ENCODE assay signal across 18 cellular contexts in genomic region chr14:44829021-44829420, GRCh38.
A peak's percentile ranks its signal among the peaks of the same experiment; 100 is the strongest.
DNase-seq lines count a peak whose midpoint lies in the region; ATAC-seq and TF ChIP-seq lines count a peak whose summit lies in the region.
"Had no signal": no experiment of that assay in that cellular context is flagged by ENCODE, and none has a peak within 500 bp of the region (broad histone marks: within the 10 kb centered on the region; RNA-seq: fewer than 3 reads in every experiment).

No MANE protein-coding gene starts in this region.

- no peaks in the 10 kb centered on the region for H4K20me1 ChIP-seq in smooth muscle cell (ENCODE audit: low read depth)
- H4K20me1 ChIP-seq: BLaER1 had no signal

- no peaks in the 10 kb centered on the region for H3K9me3 ChIP-seq in smooth muscle cell (replicated peaks; ENCODE audit: low read depth)
- H3K9me3 ChIP-seq: A549, BE2C, BLaER1, Caco-2 had no signal

- TF ChIP-seq CTCF in smooth muscle cell (IDR thresholded peaks at IDR 0.05; ENCODE audit: borderline replicate concordance, insufficient read depth, poor library complexity, severe bottlenecking) (no peak), mesothelial cell of epicardium (IDR thresholded peaks at IDR 0.05; ENCODE audit: unreplicated experiment) (no peak)

- peaks cover 19% of the 10 kb centered on the region for H3K9me3 Mint-ChIP-seq in mesothelial cell of epicardium

- H3K27ac ChIP-seq in smooth muscle cell (ENCODE audit: low read depth) = no peak overlapping the region
- H3K27ac ChIP-seq: 22Rv1, A549, BLaER1 had no signal

- no peaks in the 10 kb centered on the region for H3K27me3 ChIP-seq in smooth muscle cell (ENCODE audit: low read depth)
- H3K27me3 ChIP-seq: BE2C, BLaER1 had no signal

- no peaks in the 10 kb centered on the region for H3K4me1 Mint-ChIP-seq in mesothelial cell of epicardium
- H3K4me1 Mint-ChIP-seq: CD14-positive monocyte; CD4-positive, alpha-beta memory T cell; CD4-positive, CD25-positive, alpha-beta regulatory T cell; CD8-positive, alpha-beta memory T cell had no signal

- H2AFZ ChIP-seq in smooth muscle cell (ENCODE audit: low read depth) = peak overlapping the region; percentile 16

- no peaks in the 10 kb centered on the region for H3K36me3 Mint-ChIP-seq in mesothelial cell of epicardium
- H3K36me3 Mint-ChIP-seq: CD14-positive monocyte; CD4-positive, alpha-beta memory T cell; CD4-positive, CD25-positive, alpha-beta regulatory T cell; CD8-positive, alpha-beta memory T cell had no signal

- no peaks in the 10 kb centered on the region for H3K36me3 ChIP-seq in smooth muscle cell (ENCODE audit: low read depth)
- H3K36me3 ChIP-seq: BE2C, BLaER1 had no signal

- H3K27me3 Mint-ChIP-seq in mesothelial cell of epicardium (ENCODE audit: low read depth) = no peaks in the 10 kb centered on the region

- WGBS in smooth muscle cell (ENCODE audit: low lambda C conversion rate) = 96% methylated on average over 1 of the region's 1 CpG

- no peaks in the 10 kb centered on the region for H3K79me2 ChIP-seq in smooth muscle cell (ENCODE audit: low read depth)

- H3K9ac ChIP-seq in smooth muscle cell (ENCODE audit: low read depth) = no peak overlapping the region
- H3K9ac ChIP-seq: BLaER1 had no signal

- no peak for ATAC-seq in activated CD4-positive, CD25-positive, alpha-beta regulatory T cell treated with anti-CD3 and anti-CD28 coated beads, Interleukin-2, amount 50 U/mL, for 24 hours
- ATAC-seq: A549 had no signal

- H3K4me3 ChIP-seq in smooth muscle cell = no peak overlapping the region
- H3K4me3 ChIP-seq: A549, BLaER1 had no signal

- H3K4me3 Mint-ChIP-seq in mesothelial cell of epicardium = no peak overlapping the region
- H3K4me3 Mint-ChIP-seq: CD14-positive monocyte; CD4-positive, alpha-beta memory T cell; CD4-positive, CD25-positive, alpha-beta regulatory T cell; CD8-positive, alpha-beta memory T cell had no signal

- peaks cover 4% of the 10 kb centered on the region for H3F3A ChIP-seq in smooth muscle cell (ENCODE audit: low read depth)

- H3K4me1 ChIP-seq in smooth muscle cell (ENCODE audit: low read depth) = no peaks in the 10 kb centered on the region
- H3K4me1 ChIP-seq: BE2C, BLaER1, Caco-2 had no signal

- no peak overlapping the region for H3K4me2 ChIP-seq in smooth muscle cell
- H3K4me2 ChIP-seq: A549, BLaER1 had no signal

- no peak overlapping the region for H3K27ac Mint-ChIP-seq in mesothelial cell of epicardium
- H3K27ac Mint-ChIP-seq: CD14-positive monocyte; CD4-positive, alpha-beta memory T cell; CD4-positive, CD25-positive, alpha-beta regulatory T cell; CD8-positive, alpha-beta memory T cell had no signal

- DNase-seq in COLO829 (ENCODE audit: low spot score) (peak; percentile 57), foreskin melanocyte (peak; percentile 45), smooth muscle cell (lab: John Stamatoyannopoulos, UW; ENCODE audit: unreplicated experiment) (no peak), mesothelial cell of epicardium (ENCODE audit: low spot score in 2 of 2, unreplicated experiment in 2 of 2) (no peak)
- DNase-seq: BE2C; C1 segment of cervical spinal cord; Caco-2; Calu3; CD4-positive, alpha-beta memory T cell; CD4-positive, CD25-positive, alpha-beta regulatory T cell; CD8-positive, alpha-beta memory T cell; DMS79 treated with DMSO at 0.1 percent for 48 hours; GF-D8 had no signal

Comparison
In these comparisons a context has a peak if more than half of its experiments do, and no peak if none do; other contexts are left out.
1. DNase-seq: peak in COLO829 (single experiment) and foreskin melanocyte (single experiment); none in smooth muscle cell (single experiment) and mesothelial cell of epicardium (0 of 2).